Comparison of ENCODE assay signal across 1 cellular context in the genomic region with DNA sequence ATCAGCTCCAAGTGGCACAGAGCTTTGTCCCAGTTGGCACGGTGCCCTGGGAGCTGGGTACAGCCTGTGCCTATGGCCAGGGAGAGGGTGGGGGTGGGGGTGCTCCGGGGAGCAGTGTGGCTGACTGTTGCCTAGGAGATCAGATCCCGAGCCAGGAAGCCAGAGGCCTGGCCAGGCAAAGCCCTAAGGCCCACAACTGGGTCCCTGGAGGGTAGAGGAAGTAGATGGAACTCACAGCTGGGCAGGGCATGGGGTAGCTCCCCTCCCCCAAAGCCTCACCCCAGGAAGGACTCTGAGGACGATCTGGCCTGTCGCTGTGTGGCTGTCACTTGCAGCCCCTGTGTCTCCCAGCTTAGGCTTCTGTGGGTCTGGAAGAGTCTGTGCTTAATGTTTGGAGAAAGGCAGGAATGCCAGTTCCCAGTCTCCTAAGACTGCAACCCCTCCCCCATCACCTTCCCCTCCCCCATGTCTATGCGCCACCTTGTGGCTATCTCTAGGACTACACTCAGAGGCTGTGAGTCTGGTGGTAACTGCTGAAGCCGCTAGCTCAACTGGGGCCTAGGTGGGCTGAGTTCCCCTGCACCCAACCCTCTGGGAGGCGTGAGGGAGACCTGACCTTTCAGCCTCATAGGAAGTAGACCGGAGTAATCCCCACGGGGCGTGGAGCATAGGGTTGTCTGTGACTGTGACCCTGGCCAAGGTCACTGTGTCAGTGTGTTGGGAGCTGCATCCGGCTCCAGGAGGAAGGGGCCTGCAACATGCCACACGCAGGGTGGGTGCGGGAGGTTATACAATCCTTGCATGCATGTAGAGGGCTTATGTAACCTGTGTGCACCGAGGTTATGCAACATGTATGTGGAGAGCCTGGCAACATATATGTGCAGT.
TF ChIP-seq lines count a peak whose summit lies in the region.

No MANE protein-coding gene starts in this region.

TF ChIP-seq in HEK293, 187 proteins besides CTCF, POLR2A, EP300 and RAD21 (continued from another document):
- TF ChIP-seq, protein P1, sequence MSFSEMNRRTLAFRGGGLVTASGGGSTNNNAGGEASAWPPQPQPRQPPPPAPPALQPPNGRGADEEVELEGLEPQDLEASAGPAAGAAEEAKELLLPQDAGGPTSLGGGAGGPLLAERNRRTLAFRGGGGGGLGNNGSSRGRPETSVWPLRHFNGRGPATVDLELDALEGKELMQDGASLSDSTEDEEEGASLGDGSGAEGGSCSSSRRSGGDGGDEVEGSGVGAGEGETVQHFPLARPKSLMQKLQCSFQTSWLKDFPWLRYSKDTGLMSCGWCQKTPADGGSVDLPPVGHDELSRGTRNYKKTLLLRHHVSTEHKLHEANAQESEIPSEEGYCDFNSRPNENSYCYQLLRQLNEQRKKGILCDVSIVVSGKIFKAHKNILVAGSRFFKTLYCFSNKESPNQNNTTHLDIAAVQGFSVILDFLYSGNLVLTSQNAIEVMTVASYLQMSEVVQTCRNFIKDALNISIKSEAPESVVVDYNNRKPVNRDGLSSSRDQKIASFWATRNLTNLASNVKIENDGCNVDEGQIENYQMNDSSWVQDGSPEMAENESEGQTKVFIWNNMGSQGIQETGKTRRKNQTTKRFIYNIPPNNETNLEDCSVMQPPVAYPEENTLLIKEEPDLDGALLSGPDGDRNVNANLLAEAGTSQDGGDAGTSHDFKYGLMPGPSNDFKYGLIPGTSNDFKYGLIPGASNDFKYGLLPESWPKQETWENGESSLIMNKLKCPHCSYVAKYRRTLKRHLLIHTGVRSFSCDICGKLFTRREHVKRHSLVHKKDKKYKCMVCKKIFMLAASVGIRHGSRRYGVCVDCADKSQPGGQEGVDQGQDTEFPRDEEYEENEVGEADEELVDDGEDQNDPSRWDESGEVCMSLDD (tag by site-specific recombination; IDR thresholded peaks at IDR 0.05), result no peak
- TF ChIP-seq ZNF654 (tag by site-specific recombination; IDR thresholded peaks at IDR 0.05; ENCODE audit: low read depth), result peak; percentile 27
- no peak for TF ChIP-seq ZNF341 (tag by site-specific recombination; IDR thresholded peaks at IDR 0.05; ENCODE audit: low read depth)
- TF ChIP-seq ZNF324 (tag by site-specific recombination; IDR thresholded peaks at IDR 0.05), result 0 out of 2 replicates have a peak, but pooled peaks have one; percentile 49
- no peak for TF ChIP-seq ZBTB20 (tag by site-specific recombination; IDR thresholded peaks at IDR 0.05)
- TF ChIP-seq ZNF571 (tag by site-specific recombination; IDR thresholded peaks at IDR 0.05), result no peak
- TF ChIP-seq, protein P2, sequence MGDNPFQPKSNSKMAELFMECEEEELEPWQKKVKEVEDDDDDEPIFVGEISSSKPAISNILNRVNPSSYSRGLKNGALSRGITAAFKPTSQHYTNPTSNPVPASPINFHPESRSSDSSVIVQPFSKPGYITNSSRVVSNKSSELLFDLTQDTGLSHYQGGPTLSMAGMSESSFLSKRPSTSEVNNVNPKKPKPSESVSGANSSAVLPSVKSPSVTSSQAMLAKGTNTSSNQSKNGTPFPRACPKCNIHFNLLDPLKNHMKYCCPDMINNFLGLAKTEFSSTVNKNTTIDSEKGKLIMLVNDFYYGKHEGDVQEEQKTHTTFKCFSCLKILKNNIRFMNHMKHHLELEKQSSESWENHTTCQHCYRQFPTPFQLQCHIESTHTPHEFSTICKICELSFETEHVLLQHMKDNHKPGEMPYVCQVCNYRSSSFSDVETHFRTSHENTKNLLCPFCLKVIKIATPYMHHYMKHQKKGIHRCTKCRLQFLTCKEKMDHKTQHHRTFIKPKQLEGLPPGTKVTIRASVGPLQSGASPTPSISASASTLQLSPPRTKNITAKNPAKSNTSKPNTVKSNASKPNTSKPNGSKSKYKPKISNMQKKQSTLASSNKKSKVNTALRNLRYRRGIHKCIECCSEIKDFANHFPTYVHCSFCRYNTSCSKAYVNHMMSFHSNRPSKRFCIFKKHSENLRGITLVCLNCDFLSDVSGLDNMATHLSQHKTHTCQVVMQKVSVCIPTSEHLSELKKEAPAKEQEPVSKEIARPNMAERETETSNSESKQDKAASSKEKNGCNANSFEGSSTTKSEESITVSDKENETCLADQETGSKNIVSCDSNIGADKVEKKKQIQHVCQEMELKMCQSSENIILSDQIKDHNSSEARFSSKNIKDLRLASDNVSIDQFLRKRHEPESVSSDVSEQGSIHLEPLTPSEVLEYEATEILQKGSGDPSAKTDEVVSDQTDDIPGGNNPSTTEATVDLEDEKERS (tag by site-specific recombination; IDR thresholded peaks at IDR 0.05), result no peak
- TF ChIP-seq, protein P3, sequence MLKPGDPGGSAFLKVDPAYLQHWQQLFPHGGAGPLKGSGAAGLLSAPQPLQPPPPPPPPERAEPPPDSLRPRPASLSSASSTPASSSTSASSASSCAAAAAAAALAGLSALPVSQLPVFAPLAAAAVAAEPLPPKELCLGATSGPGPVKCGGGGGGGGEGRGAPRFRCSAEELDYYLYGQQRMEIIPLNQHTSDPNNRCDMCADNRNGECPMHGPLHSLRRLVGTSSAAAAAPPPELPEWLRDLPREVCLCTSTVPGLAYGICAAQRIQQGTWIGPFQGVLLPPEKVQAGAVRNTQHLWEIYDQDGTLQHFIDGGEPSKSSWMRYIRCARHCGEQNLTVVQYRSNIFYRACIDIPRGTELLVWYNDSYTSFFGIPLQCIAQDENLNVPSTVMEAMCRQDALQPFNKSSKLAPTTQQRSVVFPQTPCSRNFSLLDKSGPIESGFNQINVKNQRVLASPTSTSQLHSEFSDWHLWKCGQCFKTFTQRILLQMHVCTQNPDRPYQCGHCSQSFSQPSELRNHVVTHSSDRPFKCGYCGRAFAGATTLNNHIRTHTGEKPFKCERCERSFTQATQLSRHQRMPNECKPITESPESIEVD (tag by site-specific recombination; IDR thresholded peaks at IDR 0.05), result no peak
- TF ChIP-seq ZNF211 (tag by site-specific recombination; IDR thresholded peaks at IDR 0.05; ENCODE audit: low read depth), result no peak
- no peak for TF ChIP-seq ZNF16 (tag by site-specific recombination; IDR thresholded peaks at IDR 0.05; ENCODE audit: low read depth)
- TF ChIP-seq MZF1 (tag by site-specific recombination; IDR thresholded peaks at IDR 0.05; ENCODE audit: borderline replicate concordance), result no peak
- TF ChIP-seq ZNF140 (tag by site-specific recombination; IDR thresholded peaks at IDR 0.05), result no peak
- TF ChIP-seq, protein P4, sequence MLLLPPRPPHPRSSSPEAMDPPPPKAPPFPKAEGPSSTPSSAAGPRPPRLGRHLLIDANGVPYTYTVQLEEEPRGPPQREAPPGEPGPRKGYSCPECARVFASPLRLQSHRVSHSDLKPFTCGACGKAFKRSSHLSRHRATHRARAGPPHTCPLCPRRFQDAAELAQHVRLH (tag by site-specific recombination; IDR thresholded peaks at IDR 0.05), result 0 out of 2 replicates have a peak, but pooled peaks have one; percentile 34
- TF ChIP-seq, protein P5, sequence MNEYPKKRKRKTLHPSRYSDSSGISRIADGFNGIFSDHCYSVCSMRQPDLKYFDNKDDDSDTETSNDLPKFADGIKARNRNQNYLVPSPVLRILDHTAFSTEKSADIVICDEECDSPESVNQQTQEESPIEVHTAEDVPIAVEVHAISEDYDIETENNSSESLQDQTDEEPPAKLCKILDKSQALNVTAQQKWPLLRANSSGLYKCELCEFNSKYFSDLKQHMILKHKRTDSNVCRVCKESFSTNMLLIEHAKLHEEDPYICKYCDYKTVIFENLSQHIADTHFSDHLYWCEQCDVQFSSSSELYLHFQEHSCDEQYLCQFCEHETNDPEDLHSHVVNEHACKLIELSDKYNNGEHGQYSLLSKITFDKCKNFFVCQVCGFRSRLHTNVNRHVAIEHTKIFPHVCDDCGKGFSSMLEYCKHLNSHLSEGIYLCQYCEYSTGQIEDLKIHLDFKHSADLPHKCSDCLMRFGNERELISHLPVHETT (tag by site-specific recombination; IDR thresholded peaks at IDR 0.05), result 0 out of 2 replicates have a peak, but pooled peaks have one; percentile 38
- peak; percentile 45; the same call in 1 of the 2 replicates for TF ChIP-seq KLF9 (tag by site-specific recombination; IDR thresholded peaks at IDR 0.05; ENCODE audit: low read depth)
- 0 out of 2 replicates have a peak, but pooled peaks have one; percentile 11 for TF ChIP-seq ZFHX2 (tag by site-specific recombination; conservative IDR thresholded peaks at IDR 0.05)
- TF ChIP-seq, protein P6, sequence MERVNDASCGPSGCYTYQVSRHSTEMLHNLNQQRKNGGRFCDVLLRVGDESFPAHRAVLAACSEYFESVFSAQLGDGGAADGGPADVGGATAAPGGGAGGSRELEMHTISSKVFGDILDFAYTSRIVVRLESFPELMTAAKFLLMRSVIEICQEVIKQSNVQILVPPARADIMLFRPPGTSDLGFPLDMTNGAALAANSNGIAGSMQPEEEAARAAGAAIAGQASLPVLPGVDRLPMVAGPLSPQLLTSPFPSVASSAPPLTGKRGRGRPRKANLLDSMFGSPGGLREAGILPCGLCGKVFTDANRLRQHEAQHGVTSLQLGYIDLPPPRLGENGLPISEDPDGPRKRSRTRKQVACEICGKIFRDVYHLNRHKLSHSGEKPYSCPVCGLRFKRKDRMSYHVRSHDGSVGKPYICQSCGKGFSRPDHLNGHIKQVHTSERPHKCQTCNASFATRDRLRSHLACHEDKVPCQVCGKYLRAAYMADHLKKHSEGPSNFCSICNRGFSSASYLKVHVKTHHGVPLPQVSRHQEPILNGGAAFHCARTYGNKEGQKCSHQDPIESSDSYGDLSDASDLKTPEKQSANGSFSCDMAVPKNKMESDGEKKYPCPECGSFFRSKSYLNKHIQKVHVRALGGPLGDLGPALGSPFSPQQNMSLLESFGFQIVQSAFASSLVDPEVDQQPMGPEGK (tag by site-specific recombination; IDR thresholded peaks at IDR 0.05), result peak; percentile 59
- TF ChIP-seq, protein P7, sequence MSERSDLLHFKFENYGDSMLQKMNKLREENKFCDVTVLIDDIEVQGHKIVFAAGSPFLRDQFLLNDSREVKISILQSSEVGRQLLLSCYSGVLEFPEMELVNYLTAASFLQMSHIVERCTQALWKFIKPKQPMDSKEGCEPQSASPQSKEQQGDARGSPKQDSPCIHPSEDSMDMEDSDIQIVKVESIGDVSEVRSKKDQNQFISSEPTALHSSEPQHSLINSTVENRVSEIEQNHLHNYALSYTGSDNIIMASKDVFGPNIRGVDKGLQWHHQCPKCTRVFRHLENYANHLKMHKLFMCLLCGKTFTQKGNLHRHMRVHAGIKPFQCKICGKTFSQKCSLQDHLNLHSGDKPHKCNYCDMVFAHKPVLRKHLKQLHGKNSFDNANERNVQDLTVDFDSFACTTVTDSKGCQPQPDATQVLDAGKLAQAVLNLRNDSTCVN (tag by site-specific recombination; optimal IDR thresholded peaks at IDR 0.05), result no peak
- TF ChIP-seq ZNF423 (tag by site-specific recombination; IDR thresholded peaks at IDR 0.05), result 0 out of 2 replicates have a peak, but pooled peaks have one; percentile 23
- TF ChIP-seq KLF8 (tag by site-specific recombination; IDR thresholded peaks at IDR 0.05), result peak; percentile 51; the same call in 1 of the 2 replicates
- TF ChIP-seq SP2 (tag by site-specific recombination; IDR thresholded peaks at IDR 0.05), result no peak
- TF ChIP-seq ZNF404 (tag by site-specific recombination; IDR thresholded peaks at IDR 0.05), result no peak
TF ChIP-seq in HEK293: peak in this region for 19.
